ENCODE assay signal across 8 cellular contexts in the genomic region with DNA sequence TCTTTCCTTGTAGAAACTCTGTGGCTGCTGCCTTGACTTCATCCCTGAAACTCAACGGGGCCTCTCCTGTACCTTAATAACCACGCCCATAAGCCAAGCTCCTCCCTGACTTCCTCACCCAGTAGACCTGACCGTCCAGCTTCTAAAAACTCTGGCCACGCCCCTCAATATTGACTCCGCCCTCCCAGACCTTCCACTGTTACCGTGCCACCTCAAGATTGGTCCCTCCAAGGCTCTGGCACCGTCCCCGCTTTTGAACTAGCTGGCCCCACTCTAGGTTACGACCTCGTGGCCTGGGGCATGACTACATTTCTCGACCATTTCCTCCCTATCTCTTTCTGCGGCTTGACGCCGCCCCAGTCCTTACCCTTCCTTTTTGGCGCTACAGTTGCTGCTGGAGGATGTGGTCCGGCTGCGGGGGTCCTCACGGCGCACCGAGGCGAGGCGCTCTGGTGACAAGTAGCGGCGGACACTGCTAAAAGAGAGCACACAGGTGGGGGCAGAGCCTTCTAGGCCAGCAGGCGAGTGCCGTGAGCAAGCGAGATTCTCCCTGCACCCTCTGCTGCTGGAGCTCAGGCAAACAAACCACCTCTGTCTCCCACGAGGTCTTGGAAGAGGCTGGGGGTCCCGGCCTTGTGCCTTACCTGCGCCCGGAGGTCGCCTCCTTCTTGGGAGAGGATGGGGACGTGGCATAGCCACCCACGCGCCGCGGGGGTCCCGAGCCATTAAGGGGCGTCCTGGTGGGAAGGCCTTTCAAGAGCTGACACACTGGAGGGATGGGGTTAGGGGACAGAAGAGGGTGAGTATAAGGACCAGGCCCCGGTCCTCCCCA. TPM values are rescaled to one million over a fixed set of nuclear protein-coding genes. Genes with fewer than 3 reads are reported as not detected.
DNase-seq lines count a peak whose midpoint lies in the region; ATAC-seq and TF ChIP-seq lines count a peak whose summit lies in the region.

No MANE protein-coding gene starts in this region.

- peak overlapping the region; percentile 74 for H3K9ac ChIP-seq in BLaER1
- H3K9ac ChIP-seq in fibroblast of lung (ENCODE audit: insufficient read depth, low read length): no peak overlapping the region

- H3K27ac Mint-ChIP-seq in activated T-cell treated with anti-CD3 and anti-CD28 coated beads, Interleukin-2, amount 50 U/mL, for 24 hours: peak overlapping the region; percentile 98
- peak overlapping the region; percentile 0 to 61 (median 48) for H3K27ac Mint-ChIP-seq in nephron

- peak; percentile 96 for DNase-seq in HS-5 (ENCODE audit: low read depth)
- DNase-seq in OCI-M1 (lab: John Stamatoyannopoulos, UW): peak; percentile 100
- DNase-seq in activated T-cell treated with anti-CD3 and anti-CD28 coated beads, Interleukin-2, amount 50 U/mL, for 24 hours: peak; percentile 87
- DNase-seq in fibroblast of lung (ENCODE audit: low read depth in 2 of 2): peak; percentile 62 to 70

- ATAC-seq in GM19324 (IDR thresholded peaks at IDR 0.05; ENCODE audit: low FRiP score, unreplicated experiment): peak; percentile 30

- H3K9me3 ChIP-seq in BLaER1 (no peaks in the 10 kb centered on the region), fibroblast of lung (ENCODE audit: control insufficient read depth, insufficient read depth, low read depth, low read length) (no peaks in the 10 kb centered on the region)

- peaks cover 5% of the 10 kb centered on the region for H3K27me3 Mint-ChIP-seq in activated T-cell treated with anti-CD3 and anti-CD28 coated beads, Interleukin-2, amount 50 U/mL, for 24 hours
- H3K27me3 Mint-ChIP-seq in nephron (ENCODE audit: low read depth): peaks cover 38% of the 10 kb centered on the region

- peak overlapping the region; percentile 25 for H2AFZ ChIP-seq in fibroblast of lung (ENCODE audit: low read length)

- H4K20me1 ChIP-seq in BLaER1 (no peaks in the 10 kb centered on the region), fibroblast of lung (ENCODE audit: control insufficient read depth, extremely low read depth, insufficient read depth, low read length) (no peaks in the 10 kb centered on the region)

- H3K27ac ChIP-seq in BLaER1: peak overlapping the region; percentile 62
- peak overlapping the region; percentile 52 for H3K27ac ChIP-seq in fibroblast of lung (ENCODE audit: insufficient read depth, low read length)
- H3K27ac ChIP-seq in temporal lobe (ENCODE audit: low read depth, low read length): peak overlapping the region; percentile 56

- peaks cover 44% of the 10 kb centered on the region for H3K36me3 Mint-ChIP-seq in activated T-cell treated with anti-CD3 and anti-CD28 coated beads, Interleukin-2, amount 50 U/mL, for 24 hours (ENCODE audit: low read depth)
- H3K36me3 Mint-ChIP-seq in nephron (ENCODE audit: low read depth): no peaks in the 10 kb centered on the region

- H3K4me3 ChIP-seq in BLaER1 (peak overlapping the region; percentile 69), fibroblast of lung (replicated peaks in 1 of 4; ENCODE audit: control extremely low read depth in 1 of 4, insufficient read depth in 1 of 4, low read depth in 3 of 4, low read length in 4 of 4) (peak overlapping the region; percentile 22 to 50 (median 39))

- H3K4me2 ChIP-seq in BLaER1: peak overlapping the region; percentile 94
- peak overlapping the region; percentile 68 for H3K4me2 ChIP-seq in fibroblast of lung (ENCODE audit: extremely low read depth, insufficient read depth, low read length)

- H3K9me3 Mint-ChIP-seq in activated T-cell treated with anti-CD3 and anti-CD28 coated beads, Interleukin-2, amount 50 U/mL, for 24 hours: peaks cover 3% of the 10 kb centered on the region
- H3K9me3 Mint-ChIP-seq in nephron: no peaks in the 10 kb centered on the region

- H3K4me1 Mint-ChIP-seq in activated T-cell treated with anti-CD3 and anti-CD28 coated beads, Interleukin-2, amount 50 U/mL, for 24 hours (ENCODE audit: low read depth): peaks cover 57% of the 10 kb centered on the region
- H3K4me1 Mint-ChIP-seq in nephron: peaks cover 34% of the 10 kb centered on the region

- H3K27me3 ChIP-seq in BLaER1: peaks cover 31% of the 10 kb centered on the region
- no peaks in the 10 kb centered on the region for H3K27me3 ChIP-seq in fibroblast of lung (ENCODE audit: control insufficient read depth, insufficient read depth, low read length)

- H3K4me1 ChIP-seq in BLaER1: peaks cover 62% of the 10 kb centered on the region
- H3K4me1 ChIP-seq in fibroblast of lung (ENCODE audit: control insufficient read depth, extremely low read depth, insufficient read depth, low read length): peaks cover 14% of the 10 kb centered on the region

- TF ChIP-seq CTCF in fibroblast of lung (conservative IDR thresholded peaks at IDR 0.05 in 1 of 2, IDR thresholded peaks at IDR 0.05 in 1 of 2; ENCODE audit: low read depth in 1 of 2, low read length in 2 of 2): no peak
- no peak for TF ChIP-seq CTCF in nephron (IDR thresholded peaks at IDR 0.05; ENCODE audit: unreplicated experiment in 3 of 3)

- peak overlapping the region; percentile 92 for H3K4me3 Mint-ChIP-seq in activated T-cell treated with anti-CD3 and anti-CD28 coated beads, Interleukin-2, amount 50 U/mL, for 24 hours
- peak overlapping the region; percentile 73 to 80 (median 79) for H3K4me3 Mint-ChIP-seq in nephron

- H3K36me3 ChIP-seq in BLaER1 (0 out of 2 replicates have a peak, but pooled peaks cover 2% of the 10 kb centered on the region), fibroblast of lung (ENCODE audit: control insufficient read depth, insufficient read depth, low read length) (no peaks in the 10 kb centered on the region)

- H3K79me2 ChIP-seq in fibroblast of lung (ENCODE audit: control insufficient read depth, insufficient read depth, low read length): peaks cover 4% of the 10 kb centered on the region

RNA-seq across cellular contexts. Expression of gene EML2, which starts 2.3 kb away (rescaled TPM):
- 34.7 and 69.9 TPM in 2 replicates for total RNA-seq in fibroblast of lung
- polyA plus RNA-seq in fibroblast of lung: 11.0 and 11.2 TPM in 2 replicates
- 20.1 and 23.8 TPM in 2 replicates for polyA plus RNA-seq in fibroblast of lung (2012)
- polyA minus RNA-seq in fibroblast of lung (ENCODE audit: low replicate concordance): 46.3 and 99.1 TPM in 2 replicates
- total RNA-seq in temporal lobe: 13.0 TPM

RNA-seq across cellular contexts. Expression of gene GIPR, which starts 26.5 kb away (rescaled TPM):
- total RNA-seq in fibroblast of lung: not detected in 2 replicates
- polyA plus RNA-seq in fibroblast of lung: 0.05 and 0.25 TPM in 2 replicates
- 0.05 and 0.15 TPM in 2 replicates for polyA plus RNA-seq in fibroblast of lung (2012)
- not detected in 2 replicates for polyA minus RNA-seq in fibroblast of lung (ENCODE audit: low replicate concordance)
- 0.25 TPM for total RNA-seq in temporal lobe

RNA-seq across cellular contexts. Expression of gene GPR4, which starts 39.5 kb away (rescaled TPM):
- total RNA-seq in fibroblast of lung (under 0.01 TPM in 1 of 2 replicates, not detected in the other), temporal lobe (0.25 TPM)
- polyA plus RNA-seq in fibroblast of lung: 0.47 and 0.58 TPM in 2 replicates
- polyA plus RNA-seq in fibroblast of lung (2012): 0.39 and 0.56 TPM in 2 replicates
- polyA minus RNA-seq in fibroblast of lung (ENCODE audit: low replicate concordance): 0.78 TPM in 1 of 2 replicates, not detected in the other

RNA-seq across cellular contexts. Expression of gene SNRPD2, which starts 50.3 kb away (rescaled TPM):
- total RNA-seq in fibroblast of lung (361 and 362 TPM in 2 replicates), temporal lobe (101 TPM)
- polyA plus RNA-seq in fibroblast of lung: 440 and 635 TPM in 2 replicates
- polyA plus RNA-seq in fibroblast of lung (2012): 700 and 741 TPM in 2 replicates
- polyA minus RNA-seq in fibroblast of lung (ENCODE audit: low replicate concordance): 180 and 223 TPM in 2 replicates

RNA-seq across cellular contexts. Expression of gene QPCTL, which starts 51.0 kb away (rescaled TPM):
- 4.9 and 9.4 TPM in 2 replicates for total RNA-seq in fibroblast of lung
- 4.6 and 5.8 TPM in 2 replicates for polyA plus RNA-seq in fibroblast of lung
- polyA plus RNA-seq in fibroblast of lung (2012): 8.9 and 9.8 TPM in 2 replicates
- 21.3 and 34.2 TPM in 2 replicates for polyA minus RNA-seq in fibroblast of lung (ENCODE audit: low replicate concordance)
- 4.2 TPM for total RNA-seq in temporal lobe

Comparison
In these comparisons a context has a peak if more than half of its experiments do, and no peak if none do; other contexts are left out.
1. Peak in every context shown above with its lines: DNase-seq, ATAC-seq, H3K4me3 ChIP-seq and H3K27ac ChIP-seq.